In the genomic region with DNA sequence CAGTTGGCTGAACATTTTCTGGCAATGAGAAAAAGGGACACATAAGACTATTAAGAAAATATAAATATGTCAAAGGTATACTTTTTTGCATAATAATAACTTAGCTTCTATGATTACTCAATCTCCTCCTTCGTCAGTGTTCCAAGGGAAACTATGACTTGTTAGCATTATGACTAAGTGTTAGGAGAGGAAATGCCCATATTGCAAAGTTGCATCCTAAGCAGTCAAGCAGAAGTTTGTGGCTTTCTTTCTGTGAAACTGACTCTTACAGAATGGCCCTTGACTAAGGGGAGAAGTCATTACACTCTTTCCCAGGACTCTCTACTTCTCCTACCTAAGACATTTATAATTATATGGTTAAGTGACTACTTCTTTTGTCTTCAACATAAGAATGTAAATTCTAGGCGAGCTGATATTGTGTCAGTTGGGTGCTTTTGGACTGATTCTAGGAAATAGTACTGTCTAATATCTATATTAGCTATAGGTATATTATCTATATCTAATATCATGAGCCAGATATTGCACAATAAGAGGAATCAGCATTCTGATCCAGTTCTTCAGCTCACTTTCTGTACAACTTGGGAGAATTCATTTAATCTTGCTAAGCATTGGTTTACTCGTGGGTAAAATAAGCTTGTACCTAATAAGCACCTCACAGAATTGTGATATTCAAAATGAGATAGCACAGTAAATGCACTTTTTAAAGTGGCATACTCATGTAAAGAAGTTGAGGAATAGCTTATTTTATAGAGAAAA, we compare ENCODE assay signal across 10 cellular contexts. TPM values are rescaled to one million over a fixed set of nuclear protein-coding genes. Genes with fewer than 3 reads are reported as not detected.
DNase-seq lines count a peak whose midpoint lies in the region; ATAC-seq, FAIRE-seq and TF ChIP-seq lines count a peak whose summit lies in the region.
"Had no signal": no experiment of that assay in that cellular context is flagged by ENCODE, and none has a peak within 500 bp of the region (broad histone marks: within the 10 kb centered on the region; RNA-seq: fewer than 3 reads in every experiment).

No MANE protein-coding gene starts in this region.

- no peak overlapping the region for H3K4me3 Mint-ChIP-seq in activated CD4-positive, alpha-beta T cell treated with anti-CD3 and anti-CD28 coated beads, Interleukin-2, amount 10 ng/mL, durations not matched to agents 24 days and 14 days

- BruUV-seq in K562 (replicated peaks; lab: Mats Ljungman, UMichigan) = no TSS peak

- H3K4me1 Mint-ChIP-seq in activated CD4-positive, alpha-beta T cell treated with anti-CD3 and anti-CD28 coated beads, Interleukin-2, amount 10 ng/mL, durations not matched to agents 24 days and 14 days = peaks cover 6% of the 10 kb centered on the region

- POLR2A ChIA-PET in K562 (lab: Yijun Ruan, JAX) = no interaction called here

- H3K9me3 Mint-ChIP-seq in activated CD4-positive, alpha-beta T cell treated with anti-CD3 and anti-CD28 coated beads, Interleukin-2, amount 10 ng/mL, durations not matched to agents 24 days and 14 days = no peaks in the 10 kb centered on the region

- H3K4me2 ChIP-seq in K562 (ENCODE audit: insufficient read depth, low read length) = no peak overlapping the region
- H3K4me2 ChIP-seq: A549 had no signal

- no peak for TF ChIP-seq EP300 in K562 (IDR thresholded peaks at IDR 0.05; ENCODE audit: low read length)

- H3K79me2 ChIP-seq in K562 (ENCODE audit: control insufficient read depth, insufficient read depth, low read length) = no peaks in the 10 kb centered on the region

- H3K27me3 ChIP-seq in K562 (ENCODE audit: control insufficient read depth in 2 of 2, insufficient read depth in 2 of 2, low read length in 2 of 2) (no peaks in the 10 kb centered on the region), spleen (replicated peaks in 1 of 7) (no peaks in the 10 kb centered on the region)

- H3K4me3 ChIP-seq in K562 (no peak overlapping the region), spleen (peak overlapping the region in 1 of 8 donors; percentile 35)
- H3K4me3 ChIP-seq: A549 had no signal

- H3K4me1 ChIP-seq in K562 (replicated peaks in 1 of 2; ENCODE audit: control insufficient read depth in 2 of 2, insufficient read depth in 2 of 2, low read length in 2 of 2) = no peaks in the 10 kb centered on the region
- H3K4me1 ChIP-seq in spleen = peaks cover 0 to 5% (median 0%) of the 10 kb centered on the region in 6 donors
- H3K4me1 ChIP-seq: A549 had no signal

- H3K9me3 ChIP-seq in K562 (replicated peaks; ENCODE audit: control insufficient read depth, insufficient read depth, low read depth, low read length) (no peaks in the 10 kb centered on the region), spleen (no peaks in the 10 kb centered on the region)
- H3K9me3 ChIP-seq: A549 had no signal

- no peak for FAIRE-seq in K562 (lab: Jason Lieb, UNC)
- FAIRE-seq: A549 had no signal

- H3K9me1 ChIP-seq in K562 (ENCODE audit: control insufficient read depth, insufficient read depth, low read length) = no peaks in the 10 kb centered on the region

- H3K27me3 Mint-ChIP-seq in activated CD4-positive, alpha-beta T cell treated with anti-CD3 and anti-CD28 coated beads, Interleukin-2, amount 10 ng/mL, durations not matched to agents 24 days and 14 days = peaks cover 8% of the 10 kb centered on the region

- intact Hi-C loops in activated CD4-positive, alpha-beta T cell treated with anti-CD3 and anti-CD28 coated beads, Interleukin-2, amount 10 ng/mL, durations not matched to agents 24 days and 14 days (cut with micrococcal nuclease) = loop anchor here (1.0 to 5.0 kb wide), 4 partner anchors 198 to 621 kb away; no protein-coding TSS in a partner anchor
- intact Hi-C loops in K562 (cut with micrococcal nuclease) = no loop called here
- intact Hi-C loops in spleen (cut with DNase I; ENCODE audit: low total_unique reads) = no loop called here

- no peak overlapping the region for H3K27ac ChIP-seq in K562 (ENCODE audit: extremely low read depth, low read depth, low read length)
- H3K27ac ChIP-seq in spleen = peak overlapping the region; percentile 36 to 89 (median 72)
- H3K27ac ChIP-seq: A549 had no signal

- no peak overlapping the region for H3K27ac Mint-ChIP-seq in activated CD4-positive, alpha-beta T cell treated with anti-CD3 and anti-CD28 coated beads, Interleukin-2, amount 10 ng/mL, durations not matched to agents 24 days and 14 days

- in situ Hi-C loops in K562 (cut with MboI) = loop anchor here (10.0 to 25.0 kb wide), 2 partner anchors 188 to 851 kb away; no protein-coding TSS in a partner anchor

- ATAC-seq in HG03520 (IDR thresholded peaks at IDR 0.05; ENCODE audit: unreplicated experiment) (peak; percentile 91), K562 (no peak)
- ATAC-seq: A549 had no signal

- no peak for TF ChIP-seq POLR2A in K562 (conservative IDR thresholded peaks at IDR 0.05)
- TF ChIP-seq POLR2A in spleen (IDR thresholded peaks at IDR 0.05) = no peak

- TF ChIP-seq RAD21 in K562 (CRISPR knock-in tag; conservative IDR thresholded peaks at IDR 0.05 in 1 of 2, IDR thresholded peaks at IDR 0.05 in 1 of 2) = no peak

- DNase-seq in activated CD4-positive, alpha-beta T cell treated with anti-CD3 and anti-CD28 coated beads, Interleukin-2, amount 10 ng/mL, durations not matched to agents 24 days and 14 days = peak; percentile 61
- no peak for DNase-seq in activated CD4-positive, alpha-beta T cell treated with anti-CD3 and anti-CD28 coated beads, Interleukin-2, amount 50 U/mL, for 48 hours
- DNase-seq in K562 (ENCODE audit: extremely low read depth in 1 of 4, low spot score in 3 of 4) (no peak), spleen (no peak), cerebellar cortex (ENCODE audit: low spot score) (no peak), cortex of kidney (lab: John Stamatoyannopoulos, UW) (no peak), NCI-H446 (lab: John Stamatoyannopoulos, UW) (no peak)

- H2AFZ ChIP-seq in K562 (ENCODE audit: low read depth, low read length) = no peak overlapping the region

- CTCF ChIA-PET in K562 (lab: Yijun Ruan, JAX; ENCODE audit: low intra/inter-chr PET ratio) = no interaction called here

- H4K20me1 ChIP-seq in K562 (replicated peaks; ENCODE audit: control insufficient read depth, insufficient read depth, low read length) = no peaks in the 10 kb centered on the region

- H3K36me3 Mint-ChIP-seq in activated CD4-positive, alpha-beta T cell treated with anti-CD3 and anti-CD28 coated beads, Interleukin-2, amount 10 ng/mL, durations not matched to agents 24 days and 14 days (ENCODE audit: low read depth) = peaks cover 2% of the 10 kb centered on the region

- H3K9ac ChIP-seq in K562 (ENCODE audit: insufficient read depth in 1 of 2, low read depth in 2 of 2, low read length in 2 of 2) = no peak overlapping the region

- TF ChIP-seq CTCF in K562 (IDR thresholded peaks at IDR 0.05 in 2 of 3, conservative IDR thresholded peaks at IDR 0.05 in 1 of 3; ENCODE audit: insufficient read depth in 2 of 3, low read depth in 1 of 3, low read length in 3 of 3) = no peak
- TF ChIP-seq CTCF in spleen (IDR thresholded peaks at IDR 0.05 in 8 of 11, conservative IDR thresholded peaks at IDR 0.05 in 3 of 11) = no peak

- H3K36me3 ChIP-seq in K562 (ENCODE audit: control insufficient read depth, insufficient read depth, low read length) (no peaks in the 10 kb centered on the region), spleen (no peaks in the 10 kb centered on the region)

- WGBS in K562 (ENCODE audit: insufficient coverage, low coverage, missing lambda C conversion rate) = 9% methylated on average over 3 of the region's 3 CpGs
- 41 to 62% (median 54%) methylated on average over 3 of the region's 3 CpGs for WGBS in spleen, 5 donors

RNA-seq across cellular contexts. Expression of gene SPINK6, which starts 16.4 kb away (rescaled TPM):
- total RNA-seq in activated CD4-positive, alpha-beta T cell treated with anti-CD3 and anti-CD28 coated beads, Interleukin-2, amount 10 ng/mL, durations not matched to agents 24 days and 14 days = not detected in 2 replicates
- not detected in 2 replicates for total RNA-seq in K562 (2011; cell fraction: chromatin; rRNA removed; ENCODE audit: low replicate concordance)
- total RNA-seq in K562 (2011; cell fraction: nucleolus; rRNA removed) = not detected in 2 replicates
- not detected in 2 replicates for total RNA-seq in K562 (2011; cell fraction: nucleoplasm; rRNA removed)
- total RNA-seq in K562 (2014; rRNA removed) (not detected in 2 replicates), K562 (2014; rRNA removed; fragmentation: Illumina TruSeq; extraction: Trizol) (not detected in 2 replicates), K562 (2015; rRNA removed; fragmentation: Illumina TruSeq; extraction: Trizol) (not detected in 2 replicates), K562 (2021) (not detected in 2 replicates), spleen (not detected)
- polyA plus RNA-seq in K562 (2011; rRNA removed) (not detected in 2 replicates), K562 (2014; fragmentation: Illumina TruSeq; extraction: Trizol) (not detected in 2 replicates), K562 (2014; fragmentation: Nextera tagmentation; extraction: Ambion mirVana) (not detected), K562 (2014; rRNA removed) (not detected in 2 replicates), spleen (not detected)
- polyA plus RNA-seq in K562 (2011; cell fraction: cytosol; rRNA removed) = not detected in 2 replicates
- not detected in 2 replicates for polyA plus RNA-seq in K562 (2011; cell fraction: nucleus; rRNA removed)
- not detected in 2 replicates for polyA plus RNA-seq in K562 (2012)
- not detected in 2 replicates for polyA minus RNA-seq in K562 (2011; rRNA and poly(A)+ RNA removed)
- not detected in 2 replicates for polyA minus RNA-seq in K562 (2011; cell fraction: cytosol; rRNA and poly(A)+ RNA removed)
- not detected in 2 replicates for polyA minus RNA-seq in K562 (2011; cell fraction: nucleus; rRNA and poly(A)+ RNA removed)
- total RNA-seq: urinary bladder had no signal
- polyA plus RNA-seq: urinary bladder had no signal

RNA-seq across cellular contexts. Expression of gene SPINK14, which starts 18.1 kb away (rescaled TPM):
- not detected in 2 replicates for total RNA-seq in activated CD4-positive, alpha-beta T cell treated with anti-CD3 and anti-CD28 coated beads, Interleukin-2, amount 10 ng/mL, durations not matched to agents 24 days and 14 days
- total RNA-seq in K562 (2011; cell fraction: chromatin; rRNA removed; ENCODE audit: low replicate concordance) = not detected in 2 replicates
- not detected in 2 replicates for total RNA-seq in K562 (2011; cell fraction: nucleolus; rRNA removed)
- not detected in 2 replicates for total RNA-seq in K562 (2011; cell fraction: nucleoplasm; rRNA removed)
- total RNA-seq in K562 (2014; rRNA removed) = not detected in 2 replicates
- not detected in 2 replicates for total RNA-seq in K562 (2014; rRNA removed; fragmentation: Illumina TruSeq; extraction: Trizol)
- total RNA-seq in K562 (2015; rRNA removed; fragmentation: Illumina TruSeq; extraction: Trizol) = not detected in 2 replicates
- total RNA-seq in K562 (2021) = not detected in 2 replicates
- polyA plus RNA-seq in K562 (2011; rRNA removed) = not detected in 2 replicates
- not detected in 2 replicates for polyA plus RNA-seq in K562 (2011; cell fraction: cytosol; rRNA removed)
- polyA plus RNA-seq in K562 (2011; cell fraction: nucleus; rRNA removed) = not detected in 2 replicates
- polyA plus RNA-seq in K562 (2012) = not detected in 2 replicates
- not detected in 2 replicates for polyA plus RNA-seq in K562 (2014; fragmentation: Illumina TruSeq; extraction: Trizol)
- not detected for polyA plus RNA-seq in K562 (2014; fragmentation: Nextera tagmentation; extraction: Ambion mirVana)
- not detected in 2 replicates for polyA plus RNA-seq in K562 (2014; rRNA removed)
- not detected in 2 replicates for polyA minus RNA-seq in K562 (2011; rRNA and poly(A)+ RNA removed)
- not detected in 2 replicates for polyA minus RNA-seq in K562 (2011; cell fraction: cytosol; rRNA and poly(A)+ RNA removed)
- not detected in 2 replicates for polyA minus RNA-seq in K562 (2011; cell fraction: nucleus; rRNA and poly(A)+ RNA removed)
- total RNA-seq in spleen = not detected
- polyA plus RNA-seq in spleen = not detected
- total RNA-seq: urinary bladder had no signal
- polyA plus RNA-seq: A549, urinary bladder had no signal

RNA-seq across cellular contexts. Expression of gene MARCOL, which starts 51.9 kb away (rescaled TPM):
- total RNA-seq in activated CD4-positive, alpha-beta T cell treated with anti-CD3 and anti-CD28 coated beads, Interleukin-2, amount 10 ng/mL, durations not matched to agents 24 days and 14 days = not detected in 2 replicates
- total RNA-seq in K562 (2011; cell fraction: chromatin; rRNA removed; ENCODE audit: low replicate concordance) = not detected in 2 replicates
- not detected in 2 replicates for total RNA-seq in K562 (2011; cell fraction: nucleolus; rRNA removed)
- total RNA-seq in K562 (2011; cell fraction: nucleoplasm; rRNA removed) = not detected in 2 replicates
- total RNA-seq in K562 (2014; rRNA removed) = not detected in 2 replicates
- total RNA-seq in K562 (2014; rRNA removed; fragmentation: Illumina TruSeq; extraction: Trizol) = not detected in 2 replicates
- not detected in 2 replicates for total RNA-seq in K562 (2015; rRNA removed; fragmentation: Illumina TruSeq; extraction: Trizol)
- total RNA-seq in K562 (2021) = not detected in 2 replicates
- not detected in 2 replicates for polyA plus RNA-seq in K562 (2011; rRNA removed)
- not detected in 2 replicates for polyA plus RNA-seq in K562 (2011; cell fraction: cytosol; rRNA removed)
- polyA plus RNA-seq in K562 (2011; cell fraction: nucleus; rRNA removed) = not detected in 2 replicates
- polyA plus RNA-seq in K562 (2012) = not detected in 2 replicates
- polyA plus RNA-seq in K562 (2014; fragmentation: Illumina TruSeq; extraction: Trizol) = not detected in 2 replicates
- not detected for polyA plus RNA-seq in K562 (2014; fragmentation: Nextera tagmentation; extraction: Ambion mirVana)
- polyA plus RNA-seq in K562 (2014; rRNA removed) = not detected in 2 replicates
- not detected in 2 replicates for polyA minus RNA-seq in K562 (2011; rRNA and poly(A)+ RNA removed)
- polyA minus RNA-seq in K562 (2011; cell fraction: cytosol; rRNA and poly(A)+ RNA removed) = 0.95 TPM in 1 of 2 replicates, not detected in the other
- not detected in 2 replicates for polyA minus RNA-seq in K562 (2011; cell fraction: nucleus; rRNA and poly(A)+ RNA removed)
- not detected for total RNA-seq in spleen
- polyA plus RNA-seq in spleen = not detected
- total RNA-seq: urinary bladder had no signal
- polyA plus RNA-seq: urinary bladder had no signal
